Comparison of ENCODE assay signal across 2 cellular contexts in the genomic region with DNA sequence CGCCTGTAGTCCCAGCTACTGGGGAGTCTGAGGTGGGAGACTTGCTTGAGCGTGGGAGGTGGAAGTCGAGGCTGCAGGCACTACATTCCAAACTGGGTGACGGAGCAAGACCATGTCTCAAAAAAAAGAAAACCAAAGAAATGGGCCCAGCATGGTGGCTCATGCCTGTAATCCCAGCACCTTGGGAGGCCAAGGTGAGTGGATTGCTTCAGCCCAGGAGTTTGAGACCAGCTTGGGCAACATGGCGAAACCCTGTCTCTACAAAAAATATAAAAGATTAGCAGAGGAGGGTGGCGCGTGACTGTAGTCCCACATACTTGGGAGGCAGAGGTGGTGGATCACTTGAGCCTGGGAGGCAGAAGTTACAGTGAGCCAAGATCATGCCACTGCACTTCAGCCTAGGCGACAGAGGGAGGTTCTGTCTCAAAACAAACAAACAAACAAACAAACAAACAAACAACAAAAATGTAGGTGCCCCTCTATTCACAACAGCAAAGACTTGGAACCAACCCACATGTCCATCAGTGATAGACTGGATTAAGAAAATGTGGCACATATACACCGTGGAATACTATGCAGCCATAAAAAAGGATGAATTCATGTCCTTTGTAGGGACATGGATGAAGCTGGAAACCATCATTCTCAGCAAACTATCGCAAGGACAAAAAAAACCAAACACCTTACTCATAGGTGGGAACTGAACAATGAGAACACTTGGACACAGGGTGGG.
TF ChIP-seq lines count a peak whose summit lies in the region.

No MANE protein-coding gene starts in this region.

TF ChIP-seq in A549, 52 proteins besides CTCF, POLR2A, EP300 and RAD21:
- TF ChIP-seq KDM1A (IDR thresholded peaks at IDR 0.05; ENCODE audit: low read depth): 0 out of 2 replicates have a peak, but pooled peaks have one; percentile 70

TF ChIP-seq in HEK293, 187 proteins besides CTCF, POLR2A, EP300 and RAD21:
- TF ChIP-seq ZNF280D (tag by site-specific recombination; IDR thresholded peaks at IDR 0.05) (peak; percentile 83; the same call in 1 of the 2 replicates), ZNF146 (tag by site-specific recombination; IDR thresholded peaks at IDR 0.05) (peak; percentile 100)
- TF ChIP-seq, protein P1, sequence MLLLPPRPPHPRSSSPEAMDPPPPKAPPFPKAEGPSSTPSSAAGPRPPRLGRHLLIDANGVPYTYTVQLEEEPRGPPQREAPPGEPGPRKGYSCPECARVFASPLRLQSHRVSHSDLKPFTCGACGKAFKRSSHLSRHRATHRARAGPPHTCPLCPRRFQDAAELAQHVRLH (tag by site-specific recombination; IDR thresholded peaks at IDR 0.05): peak; percentile 91
- TF ChIP-seq, protein P2, sequence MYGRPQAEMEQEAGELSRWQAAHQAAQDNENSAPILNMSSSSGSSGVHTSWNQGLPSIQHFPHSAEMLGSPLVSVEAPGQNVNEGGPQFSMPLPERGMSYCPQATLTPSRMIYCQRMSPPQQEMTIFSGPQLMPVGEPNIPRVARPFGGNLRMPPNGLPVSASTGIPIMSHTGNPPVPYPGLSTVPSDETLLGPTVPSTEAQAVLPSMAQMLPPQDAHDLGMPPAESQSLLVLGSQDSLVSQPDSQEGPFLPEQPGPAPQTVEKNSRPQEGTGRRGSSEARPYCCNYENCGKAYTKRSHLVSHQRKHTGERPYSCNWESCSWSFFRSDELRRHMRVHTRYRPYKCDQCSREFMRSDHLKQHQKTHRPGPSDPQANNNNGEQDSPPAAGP (tag by site-specific recombination; IDR thresholded peaks at IDR 0.05): 0 out of 2 replicates have a peak, but pooled peaks have one; percentile 14
TF ChIP-seq in HEK293: peak in this region for 4; not testable (repeated sequence) for 183.
